Comparison of ENCODE assay signal across 20 cellular contexts in genomic region chr3:134685881-134686802, GRCh38. TPM values are rescaled to one million over a fixed set of nuclear protein-coding genes. Genes with fewer than 3 reads are reported as not detected.
A peak's percentile ranks its signal among the peaks of the same experiment; 100 is the strongest.
DNase-seq lines count a peak whose midpoint lies in the region; ATAC-seq and TF ChIP-seq lines count a peak whose summit lies in the region.
"Had no signal": no experiment of that assay in that cellular context is flagged by ENCODE, and none has a peak within 500 bp of the region (broad histone marks: within the 10 kb centered on the region; RNA-seq: fewer than 3 reads in every experiment).

No MANE protein-coding gene starts in this region.

- H3K4me3 ChIP-seq in fibroblast of pulmonary artery (replicated peaks; ENCODE audit: low read depth, low read length) (no peak overlapping the region), psoas muscle (no peak overlapping the region), upper lobe of right lung (no peak overlapping the region)
- H3K4me3 ChIP-seq: BLaER1 treated with 17β-estradiol and CSF1 and Interleukin-3, amounts not matched to agents 10 nM and 100 nM; coronary artery had no signal

- no peaks in the 10 kb centered on the region for H3K36me3 ChIP-seq in psoas muscle (ENCODE audit: insufficient read depth in 1 of 2, low read depth in 1 of 2)
- H3K36me3 ChIP-seq in upper lobe of right lung: no peaks in the 10 kb centered on the region
- H3K36me3 ChIP-seq: BLaER1 treated with 17β-estradiol and CSF1 and Interleukin-3, amounts not matched to agents 10 nM and 100 nM had no signal

- H3K27ac ChIP-seq in psoas muscle: peak overlapping the region; percentile 66
- no peak overlapping the region for H3K27ac ChIP-seq in upper lobe of right lung
- H3K27ac ChIP-seq: BLaER1 treated with 17β-estradiol and CSF1 and Interleukin-3, amounts not matched to agents 10 nM and 100 nM; coronary artery had no signal

- DNase-seq in AG20443 (ENCODE audit: low spot score) (peak; percentile 84), RPMI7951 (ENCODE audit: low read depth) (peak; percentile 49), fibroblast of pulmonary artery (ENCODE audit: low read depth) (peak; percentile 56), psoas muscle (no peak), upper lobe of right lung (no peak), nephron progenitor cell (no peak)
- no peak for DNase-seq in activated naive CD4-positive, alpha-beta T cell treated with anti-CD3 and anti-CD28 coated beads for 36 hours
- DNase-seq: amygdala; DMS53; GOT3; hypothalamus; left ventricle myocardium superior; NCI-H2029 treated with DMSO at 0.1 percent for 48 hours; NCI-H526; stimulated activated CD4-positive, alpha-beta T cell treated with anti-CD3 and anti-CD28 coated beads, Interleukin-15, amount 100 ng/mL, for 24 hours had no signal

- ATAC-seq in psoas muscle: peak; percentile 81 to 90 (median 86)
- ATAC-seq in upper lobe of right lung: no peak
- ATAC-seq in GM21529 (IDR thresholded peaks at IDR 0.05; ENCODE audit: unreplicated experiment): no peak
- ATAC-seq: activated T-helper 17 cell treated with anti-CD3 and anti-CD28 coated beads, Interleukin-2, amount 50 U/mL, for 72 hours; left ventricle myocardium superior had no signal

- H3K27me3 ChIP-seq in psoas muscle (ENCODE audit: insufficient read depth in 3 of 3, low read length in 2 of 3) (no peaks in the 10 kb centered on the region), upper lobe of right lung (no peaks in the 10 kb centered on the region)
- H3K27me3 ChIP-seq: BLaER1 treated with 17β-estradiol and CSF1 and Interleukin-3, amounts not matched to agents 10 nM and 100 nM had no signal

- no peak overlapping the region for H3K27ac Mint-ChIP-seq in nephron progenitor cell
- H3K27ac Mint-ChIP-seq in activated naive CD4-positive, alpha-beta T cell treated with anti-CD3 and anti-CD28 coated beads for 36 hours: no peak overlapping the region
- H3K27ac Mint-ChIP-seq: activated T-helper 17 cell treated with anti-CD3 and anti-CD28 coated beads, Interleukin-2, amount 50 U/mL, for 72 hours had no signal

- CTCF ChIA-PET in activated naive CD4-positive, alpha-beta T cell treated with anti-CD3 and anti-CD28 coated beads for 36 hours (lab: Charles Lee): no interaction called here

- TF ChIP-seq CTCF in fibroblast of pulmonary artery (IDR thresholded peaks at IDR 0.05; ENCODE audit: low read length, missing control alignments): no peak
- no peak for TF ChIP-seq CTCF in psoas muscle (IDR thresholded peaks at IDR 0.05)
- no peak for TF ChIP-seq CTCF in upper lobe of right lung (IDR thresholded peaks at IDR 0.05)
- no peak for TF ChIP-seq CTCF in nephron progenitor cell (IDR thresholded peaks at IDR 0.05)

- intact Hi-C loops in psoas muscle (cut with DNase I) (loop anchor here in 1 of 2 donors (2.0 kb wide), 1 partner anchor 41 kb away; no protein-coding TSS in a partner anchor), upper lobe of right lung (cut with DNase I) (no loop called here)
- intact Hi-C loops in activated naive CD4-positive, alpha-beta T cell treated with anti-CD3 and anti-CD28 coated beads for 36 hours (cut with micrococcal nuclease): no loop called here

- H3K4me1 ChIP-seq in psoas muscle (peaks cover 27% of the 10 kb centered on the region), upper lobe of right lung (no peaks in the 10 kb centered on the region)
- H3K4me1 ChIP-seq: BLaER1 treated with 17β-estradiol and CSF1 and Interleukin-3, amounts not matched to agents 10 nM and 100 nM had no signal

- no peak overlapping the region for H3K4me3 Mint-ChIP-seq in nephron progenitor cell
- H3K4me3 Mint-ChIP-seq in activated naive CD4-positive, alpha-beta T cell treated with anti-CD3 and anti-CD28 coated beads for 36 hours: no peak overlapping the region
- H3K4me3 Mint-ChIP-seq: activated T-helper 17 cell treated with anti-CD3 and anti-CD28 coated beads, Interleukin-2, amount 50 U/mL, for 72 hours had no signal

- H3K36me3 Mint-ChIP-seq in nephron progenitor cell (ENCODE audit: low read depth): no peaks in the 10 kb centered on the region
- H3K36me3 Mint-ChIP-seq in activated naive CD4-positive, alpha-beta T cell treated with anti-CD3 and anti-CD28 coated beads for 36 hours (ENCODE audit: low read depth): no peaks in the 10 kb centered on the region

- WGBS in psoas muscle, 3 donors: 22 to 38% (median 27%) methylated on average over 8 of the region's 8 CpGs

- peaks cover 32% of the 10 kb centered on the region for H3K27me3 Mint-ChIP-seq in nephron progenitor cell (ENCODE audit: low read depth, poor library complexity)
- H3K27me3 Mint-ChIP-seq in activated naive CD4-positive, alpha-beta T cell treated with anti-CD3 and anti-CD28 coated beads for 36 hours (ENCODE audit: low read depth): peaks cover 5% of the 10 kb centered on the region

- no peaks in the 10 kb centered on the region for H3K9me3 Mint-ChIP-seq in nephron progenitor cell
- no peaks in the 10 kb centered on the region for H3K9me3 Mint-ChIP-seq in activated naive CD4-positive, alpha-beta T cell treated with anti-CD3 and anti-CD28 coated beads for 36 hours
- H3K9me3 Mint-ChIP-seq: activated T-helper 17 cell treated with anti-CD3 and anti-CD28 coated beads, Interleukin-2, amount 50 U/mL, for 72 hours had no signal

- H3K9me3 ChIP-seq in psoas muscle (no peaks in the 10 kb centered on the region), upper lobe of right lung (no peaks in the 10 kb centered on the region)
- H3K9me3 ChIP-seq: BLaER1 treated with 17β-estradiol and CSF1 and Interleukin-3, amounts not matched to agents 10 nM and 100 nM had no signal

- peaks cover 10% of the 10 kb centered on the region for H3K4me1 Mint-ChIP-seq in nephron progenitor cell
- no peaks in the 10 kb centered on the region for H3K4me1 Mint-ChIP-seq in activated naive CD4-positive, alpha-beta T cell treated with anti-CD3 and anti-CD28 coated beads for 36 hours (ENCODE audit: low read depth)
- H3K4me1 Mint-ChIP-seq: activated T-helper 17 cell treated with anti-CD3 and anti-CD28 coated beads, Interleukin-2, amount 50 U/mL, for 72 hours had no signal

RNA-seq across cellular contexts. Expression of gene KY, which starts 35.3 kb away (rescaled TPM):
- not detected in 2 replicates for total RNA-seq in RPMI7951 (2014; rRNA removed; shearing (Covaris generic))
- 1 to 10 TPM; 1.8 to 6.7 (median 4.2) TPM for total RNA-seq in psoas muscle
- 1 to 10 TPM in 1 of 3 donors, under 1 TPM in 1, not detected in 1; 0.30 to 1.1 TPM for polyA plus RNA-seq in psoas muscle
- total RNA-seq in upper lobe of right lung: 0.29 TPM
- total RNA-seq in activated naive CD4-positive, alpha-beta T cell treated with anti-CD3 and anti-CD28 coated beads for 36 hours: not detected
- total RNA-seq: activated T-helper 17 cell treated with anti-CD3 and anti-CD28 coated beads, Interleukin-2, amount 50 U/mL, for 72 hours; pulmonary artery endothelial cell had no signal

Comparison
In these comparisons a context has a peak if more than half of its experiments do, and no peak if none do; other contexts are left out.
1. DNase-seq: peak in AG20443 (single experiment), RPMI7951 (single experiment) and fibroblast of pulmonary artery (single experiment); none in psoas muscle (0 of 2), upper lobe of right lung (single experiment), nephron progenitor cell (single experiment) and activated naive CD4-positive, alpha-beta T cell treated with anti-CD3 and anti-CD28 coated beads for 36 hours (single experiment).
2. ATAC-seq: peak in psoas muscle (4 of 4); none in upper lobe of right lung (single experiment) and GM21529 (single experiment).